25 cellular contexts compared by ENCODE assay signal in genomic region chr2:8178916-8179315, GRCh38.
DNase-seq lines count a peak whose midpoint lies in the region; ATAC-seq and TF ChIP-seq lines count a peak whose summit lies in the region.
"Had no signal": no experiment of that assay in that cellular context is flagged by ENCODE, and none has a peak within 500 bp of the region (broad histone marks: within the 10 kb centered on the region; RNA-seq: fewer than 3 reads in every experiment).

No MANE protein-coding gene starts in this region.

- ATAC-seq in T-helper 17 cell (no peak), left lobe of liver (peak; percentile 50)
- ATAC-seq: GM12878 had no signal

- H3K9me3 Mint-ChIP-seq in CD14-positive monocyte, result peaks cover 3 to 10% (median 8%) of the 10 kb centered on the region in 7 donors

- H3K27me3 Mint-ChIP-seq in CD14-positive monocyte (ENCODE audit: low read depth in 3 of 3) (peaks cover 0 to 3% (median 1%) of the 10 kb centered on the region in 3 donors), T-helper 17 cell (no peaks in the 10 kb centered on the region)
- H3K27me3 Mint-ChIP-seq: CD4-positive, CD25-positive, alpha-beta regulatory T cell had no signal

- H3K36me3 Mint-ChIP-seq in CD14-positive monocyte, result peaks cover 0 to 1% of the 10 kb centered on the region in 2 donors
- H3K36me3 Mint-ChIP-seq in T-helper 17 cell (ENCODE audit: low read depth), result peaks cover 4% of the 10 kb centered on the region
- H3K36me3 Mint-ChIP-seq: CD4-positive, CD25-positive, alpha-beta regulatory T cell had no signal

- no peaks in the 10 kb centered on the region for H3K9me3 ChIP-seq in T-helper 17 cell (ENCODE audit: control insufficient read depth, low read length, poor library complexity, severe bottlenecking)
- H3K9me3 ChIP-seq: BE2C, BLaER1 had no signal

- TF ChIP-seq CTCF in CD14-positive monocyte (IDR thresholded peaks at IDR 0.05), result no peak

- H3K4me3 Mint-ChIP-seq in CD14-positive monocyte (peak overlapping the region in 1 of 2 donors; percentile 41), T-helper 17 cell (no peak overlapping the region)
- H3K4me3 Mint-ChIP-seq: CD4-positive, alpha-beta memory T cell; CD4-positive, CD25-positive, alpha-beta regulatory T cell; CD8-positive, alpha-beta memory T cell had no signal

- intact Hi-C loops in CD14-positive monocyte (cut with micrococcal nuclease), result loop anchor here (5.0 to 10.0 kb wide), 4 partner anchors 53 to 506 kb away; partner anchors contain the start of gene ID2 (in 1 of the 2)

- H3K4me1 Mint-ChIP-seq in CD14-positive monocyte (peaks cover 50% of the 10 kb centered on the region), T-helper 17 cell (no peaks in the 10 kb centered on the region)
- H3K4me1 Mint-ChIP-seq: CD4-positive, alpha-beta memory T cell; CD8-positive, alpha-beta memory T cell had no signal

- H3K27ac Mint-ChIP-seq in CD14-positive monocyte (peak overlapping the region in 6 of 7 donors; percentile 77 to 100 (median 96)), T-helper 17 cell (peak overlapping the region; percentile 10)
- H3K27ac Mint-ChIP-seq: CD4-positive, alpha-beta memory T cell; CD4-positive, CD25-positive, alpha-beta regulatory T cell; CD8-positive, alpha-beta memory T cell had no signal

- DNase-seq in CD14-positive monocyte (ENCODE audit: low spot score) (peak; percentile 64), CD1c-positive myeloid dendritic cell (ENCODE audit: extremely low spot score) (peak; percentile 69), T-helper 17 cell (no peak), left lobe of liver (ENCODE audit: low spot score) (no peak), germinal center (ENCODE audit: low spot score) (no peak), cerebellar nuclear complex (lab: John Stamatoyannopoulos, UW) (no peak), NCI-H2171 treated with DMSO at 0.1 percent for 48 hours (lab: John Stamatoyannopoulos, UW) (no peak)
- no peak for DNase-seq in activated naive CD4-positive, alpha-beta T cell (lab: John Stamatoyannopoulos, UW)
- DNase-seq: 8988T; ACHN; BE2C; C1 segment of cervical spinal cord; CD4-positive, alpha-beta memory T cell; CD4-positive, CD25-positive, alpha-beta regulatory T cell; CD8-positive, alpha-beta memory T cell; COR-L47; DMS 273 treated with DMSO at 0.1 percent for 48 hours; DMS153; DMS53; DMS79; DND-41; EL; GDM1 had no signal

Comparison
In these comparisons a context has a peak if more than half of its experiments do, and no peak if none do; other contexts are left out.
1. DNase-seq: peak in CD14-positive monocyte (single experiment) and CD1c-positive myeloid dendritic cell (single experiment); none in T-helper 17 cell (0 of 3), left lobe of liver (single experiment), germinal center (single experiment), activated naive CD4-positive, alpha-beta T cell (0 of 4), cerebellar nuclear complex (0 of 2) and NCI-H2171 treated with DMSO at 0.1 percent for 48 hours (single experiment).